ENCODE assay signal across 1 cellular context in the genomic region with DNA sequence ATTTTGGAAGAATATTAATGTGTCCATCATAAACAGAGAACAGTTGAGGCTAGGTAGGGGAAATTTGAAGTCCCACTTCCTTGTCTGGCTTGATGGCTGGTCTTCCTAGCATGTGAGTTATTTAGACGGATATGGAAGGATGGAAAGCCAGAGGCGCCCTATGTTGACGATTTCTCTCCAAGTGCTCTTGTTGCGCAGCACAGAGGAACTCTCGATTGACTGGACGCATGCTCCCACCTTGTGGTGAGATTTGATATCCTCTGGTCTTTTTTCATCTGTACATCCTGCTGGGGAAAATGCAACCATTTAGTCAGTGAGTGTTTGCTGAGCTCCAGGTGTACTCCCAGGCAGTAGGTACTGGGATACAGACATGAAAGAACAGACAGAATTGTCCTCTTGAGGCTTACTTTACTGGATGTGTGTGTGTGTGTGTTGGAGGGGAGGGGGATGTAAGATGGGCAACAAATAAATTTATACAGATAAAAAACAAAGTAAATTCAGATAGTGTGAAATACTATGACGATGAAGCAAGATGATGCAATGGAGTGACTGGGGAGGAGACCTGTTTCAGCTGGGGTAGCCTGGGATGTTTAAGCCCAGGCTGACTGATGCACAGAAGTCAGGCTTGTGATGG.
TF ChIP-seq lines count a peak whose summit lies in the region.

No MANE protein-coding gene starts in this region.

TF ChIP-seq in WTC11, 78 proteins besides CTCF, POLR2A, EP300 and RAD21 (continued from another document):
- TF ChIP-seq, protein P1, sequence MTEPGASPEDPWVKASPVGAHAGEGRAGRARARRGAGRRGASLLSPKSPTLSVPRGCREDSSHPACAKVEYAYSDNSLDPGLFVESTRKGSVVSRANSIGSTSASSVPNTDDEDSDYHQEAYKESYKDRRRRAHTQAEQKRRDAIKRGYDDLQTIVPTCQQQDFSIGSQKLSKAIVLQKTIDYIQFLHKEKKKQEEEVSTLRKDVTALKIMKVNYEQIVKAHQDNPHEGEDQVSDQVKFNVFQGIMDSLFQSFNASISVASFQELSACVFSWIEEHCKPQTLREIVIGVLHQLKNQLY (CRISPR knock-in tag; IDR thresholded peaks at IDR 0.05), result no peak
- TF ChIP-seq, protein P2, sequence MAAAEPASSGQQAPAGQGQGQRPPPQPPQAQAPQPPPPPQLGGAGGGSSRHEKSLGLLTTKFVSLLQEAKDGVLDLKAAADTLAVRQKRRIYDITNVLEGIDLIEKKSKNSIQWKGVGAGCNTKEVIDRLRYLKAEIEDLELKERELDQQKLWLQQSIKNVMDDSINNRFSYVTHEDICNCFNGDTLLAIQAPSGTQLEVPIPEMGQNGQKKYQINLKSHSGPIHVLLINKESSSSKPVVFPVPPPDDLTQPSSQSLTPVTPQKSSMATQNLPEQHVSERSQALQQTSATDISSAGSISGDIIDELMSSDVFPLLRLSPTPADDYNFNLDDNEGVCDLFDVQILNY (CRISPR knock-in tag; IDR thresholded peaks at IDR 0.05), result no peak
- TF ChIP-seq ETV6 (CRISPR knock-in tag; IDR thresholded peaks at IDR 0.05) (no peak), SMAD3 (CRISPR knock-in tag; IDR thresholded peaks at IDR 0.05; ENCODE audit: borderline replicate concordance) (no peak)
- TF ChIP-seq, protein P3, sequence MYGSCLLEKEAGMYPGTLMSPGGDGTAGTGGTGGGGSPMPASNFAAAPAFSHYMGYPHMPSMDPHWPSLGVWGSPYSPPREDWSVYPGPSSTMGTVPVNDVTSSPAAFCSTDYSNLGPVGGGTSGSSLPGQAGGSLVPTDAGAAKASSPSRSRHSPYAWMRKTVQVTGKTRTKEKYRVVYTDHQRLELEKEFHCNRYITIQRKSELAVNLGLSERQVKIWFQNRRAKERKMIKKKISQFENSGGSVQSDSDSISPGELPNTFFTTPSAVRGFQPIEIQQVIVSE (CRISPR knock-in tag; IDR thresholded peaks at IDR 0.05; ENCODE audit: borderline replicate concordance), result no peak
